1 cellular context compared by ENCODE assay signal in genomic region chr10:102064868-102065560, GRCh38.
TF ChIP-seq lines count a peak whose summit lies in the region.

HPS6 (plus strand) TSS chr10:102065349; CDS start chr10:102065475, 126 bp downstream.

TF ChIP-seq in K562, 482 proteins besides CTCF, POLR2A, EP300 and RAD21 (continued from another document and continues in another):
- TF ChIP-seq ETS1 (conservative IDR thresholded peaks at IDR 0.05; ENCODE audit: control insufficient read depth, low read depth, low read length): no peak; the same call in 1 of the 2 replicates
- TF ChIP-seq ZFP36 (IDR thresholded peaks at IDR 0.05; ENCODE audit: low read depth, low read length, partially characterized antibody): no peak
- TF ChIP-seq GTF2A2 (tag; IDR thresholded peaks at IDR 0.05): no peak
- no peak for TF ChIP-seq MAFG (tag; conservative IDR thresholded peaks at IDR 0.05)
- TF ChIP-seq E2F6 (IDR thresholded peaks at IDR 0.05; ENCODE audit: borderline replicate concordance in 1 of 2, extremely low read depth in 1 of 2, insufficient read depth in 1 of 2, insufficient read length in 1 of 2, low read depth in 1 of 2, low read length in 1 of 2, poor library complexity in 1 of 2, severe bottlenecking in 1 of 2): peak in 1 of 2 experiments; percentile 48
- no peak for TF ChIP-seq ZNF707 (CRISPR knock-in tag; conservative IDR thresholded peaks at IDR 0.05)
- no peak for TF ChIP-seq MLX (CRISPR knock-in tag; conservative IDR thresholded peaks at IDR 0.05)
- no peak for TF ChIP-seq ZNF318 (IDR thresholded peaks at IDR 0.05; ENCODE audit: borderline replicate concordance in 1 of 2, low read depth in 1 of 2)
- TF ChIP-seq POLR2AphosphoS5 (IDR thresholded peaks at IDR 0.05; ENCODE audit: control insufficient read depth, insufficient read depth, low read depth, low read length): peak; percentile 64; the same call in 1 of the 2 replicates
- TF ChIP-seq DDX20 (tag; IDR thresholded peaks at IDR 0.05; ENCODE audit: low read depth): no peak
- TF ChIP-seq ZBTB17 (CRISPR knock-in tag; IDR thresholded peaks at IDR 0.05): no peak
- TF ChIP-seq NUFIP1 (IDR thresholded peaks at IDR 0.05; ENCODE audit: partially characterized antibody): no peak
- no peak for TF ChIP-seq ARHGAP35 (IDR thresholded peaks at IDR 0.05; ENCODE audit: partially characterized antibody)
- peak; percentile 21; the same call in 1 of the 2 replicates for TF ChIP-seq MTA3 (IDR thresholded peaks at IDR 0.05; ENCODE audit: borderline replicate concordance)
- TF ChIP-seq BCOR (IDR thresholded peaks at IDR 0.05): peak; percentile 89
- TF ChIP-seq ZMIZ1 (IDR thresholded peaks at IDR 0.05; ENCODE audit: low read depth in 2 of 2, low read length in 2 of 2): no peak
- no peak for TF ChIP-seq IRF2 (CRISPR knock-in tag; IDR thresholded peaks at IDR 0.05)
- TF ChIP-seq ZNF668 (CRISPR knock-in tag; IDR thresholded peaks at IDR 0.05): no peak
- no peak for TF ChIP-seq FOXP4 (CRISPR knock-in tag; IDR thresholded peaks at IDR 0.05; ENCODE audit: borderline replicate concordance)
- no peak for TF ChIP-seq BCL6 (CRISPR knock-in tag; IDR thresholded peaks at IDR 0.05)
- TF ChIP-seq ZFP91 (CRISPR knock-in tag; IDR thresholded peaks at IDR 0.05): no peak
- TF ChIP-seq HINFP (tag; conservative IDR thresholded peaks at IDR 0.05; ENCODE audit: low read depth): no peak
- no peak for TF ChIP-seq THRB (CRISPR knock-in tag; conservative IDR thresholded peaks at IDR 0.05)
- peak; percentile 32; the same call in 1 of the 2 replicates for TF ChIP-seq TFAP4 (CRISPR knock-in tag; IDR thresholded peaks at IDR 0.05; ENCODE audit: borderline replicate concordance)
- TF ChIP-seq FOXM1 (IDR thresholded peaks at IDR 0.05; ENCODE audit: low read depth): no peak
- TF ChIP-seq FOXM1 (CRISPR knock-in tag; IDR thresholded peaks at IDR 0.05; ENCODE audit: low read depth): no peak
- no peak for TF ChIP-seq ZNF76 (CRISPR knock-in tag; IDR thresholded peaks at IDR 0.05; ENCODE audit: borderline replicate concordance)
- no peak for TF ChIP-seq ZBTB2 (IDR thresholded peaks at IDR 0.05)
